In the genomic region with DNA sequence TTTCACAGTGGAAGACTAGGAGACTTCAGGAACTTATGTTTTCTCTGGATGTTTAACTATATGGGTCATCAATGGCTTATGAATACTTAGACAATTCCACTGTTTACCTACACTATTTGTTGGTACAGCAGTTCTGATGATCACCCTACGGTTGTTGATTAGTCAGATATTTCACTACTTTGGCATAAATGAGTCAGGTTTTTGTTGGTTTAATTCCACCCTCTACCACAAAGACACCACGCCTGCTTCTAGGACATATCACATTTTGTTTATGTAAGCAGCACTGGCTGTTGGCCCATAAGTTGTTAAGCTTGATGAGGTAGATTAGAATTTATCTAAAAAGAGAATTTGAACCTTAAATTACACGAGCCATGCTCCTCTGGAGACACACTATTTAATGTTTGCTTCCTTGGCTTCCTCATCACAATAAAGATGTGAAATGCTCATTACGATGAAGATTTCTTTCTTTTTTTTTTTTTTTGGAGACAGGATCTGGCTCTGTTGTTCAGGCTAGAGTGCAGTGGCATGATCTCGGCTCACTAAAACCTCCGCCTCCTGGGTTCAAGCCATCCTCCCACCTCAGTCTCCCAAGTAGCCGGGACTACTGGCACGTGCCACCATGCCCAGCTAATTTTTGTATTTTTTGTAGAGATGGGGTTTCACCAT, we compare ENCODE assay signal across 12 cellular contexts. TPM values are rescaled to one million over a fixed set of nuclear protein-coding genes. Genes with fewer than 3 reads are reported as not detected.
DNase-seq lines count a peak whose midpoint lies in the region; ATAC-seq and TF ChIP-seq lines count a peak whose summit lies in the region.
"Had no signal": no experiment of that assay in that cellular context is flagged by ENCODE, and none has a peak within 500 bp of the region (broad histone marks: within the 10 kb centered on the region; RNA-seq: fewer than 3 reads in every experiment).

No MANE protein-coding gene starts in this region.

- CTCF ChIA-PET in MCF 10A (lab: Yijun Ruan, JAX) = interaction anchor here (0.6 to 2.8 kb wide), 5 partner anchors 15 to 408 kb away, joined by 3 to 23 read pairs (median 4); no protein-coding TSS in a partner anchor

- H3K4me3 Mint-ChIP-seq in MCF 10A (ENCODE audit: unreplicated experiment) = peak overlapping the region; percentile 37
- H3K4me3 Mint-ChIP-seq in dendritic cell treated with granulocyte-macrophage colony-stimulating factor and Interleukin-4, amounts not matched to agents 40 ng/mL and 50 ng/mL, for 4 days = no peak overlapping the region
- H3K4me3 Mint-ChIP-seq in type B pancreatic cell = peak overlapping the region; percentile 10
- H3K4me3 Mint-ChIP-seq: activated naive CD4-positive, alpha-beta T cell treated with anti-CD3 and anti-CD28 coated beads, Interleukin-2, amount 50 U/mL, for 24 hours had no signal

- intact Hi-C loops in MCF 10A (cut with micrococcal nuclease) = no loop called here
- intact Hi-C loops in breast epithelium (cut with DNase I; ENCODE audit: low total_unique reads) = no loop called here
- intact Hi-C loops in dendritic cell treated with granulocyte-macrophage colony-stimulating factor and Interleukin-4, amounts not matched to agents 40 ng/mL and 50 ng/mL, for 4 days (cut with micrococcal nuclease) = no loop called here
- intact Hi-C loops in aorta (cut with DNase I) = no loop called here

- H3K4me1 ChIP-seq in breast epithelium = peaks cover 0 to 4% of the 10 kb centered on the region in 2 donors
- H3K4me1 ChIP-seq in aorta (ENCODE audit: control insufficient read depth in 1 of 2, insufficient read depth in 2 of 2, low read length in 2 of 2) = peaks cover 0 to 3% of the 10 kb centered on the region in 2 donors

- H3K9me3 ChIP-seq in breast epithelium = no peaks in the 10 kb centered on the region
- no peaks in the 10 kb centered on the region for H3K9me3 ChIP-seq in aorta (ENCODE audit: control insufficient read depth, low read length)

- H3K4me3 ChIP-seq in breast epithelium (no peak overlapping the region), aorta (ENCODE audit: low read length in 2 of 2) (no peak overlapping the region)
- H3K4me3 ChIP-seq: skin epidermis had no signal

- DNase-seq in MCF 10A (ENCODE audit: unreplicated experiment) (peak; percentile 80), breast epithelium (ENCODE audit: low spot score in 2 of 2) (no peak), RPMI7951 (ENCODE audit: low read depth) (peak; percentile 16), type B pancreatic cell (ENCODE audit: extremely low spot score, unreplicated experiment) (no peak), dedifferentiated amniotic fluid mesenchymal stem cell (ENCODE audit: extremely low spot score) (no peak), NCI-H526 treated with DMSO at 0.1 percent for 48 hours (lab: John Stamatoyannopoulos, UW) (no peak), aorta (no peak)
- DNase-seq: naive thymus-derived CD8-positive, alpha-beta T cell; NCI-H1092 treated with DMSO at 0.1 percent for 48 hours had no signal

- no peaks in the 10 kb centered on the region for H3K36me3 ChIP-seq in breast epithelium
- H3K36me3 ChIP-seq in aorta (ENCODE audit: control insufficient read depth in 1 of 2, insufficient read depth in 2 of 2, low read length in 1 of 2) = peaks cover 0 to 4% of the 10 kb centered on the region in 2 donors

- H3K27ac ChIP-seq in breast epithelium = no peak overlapping the region
- no peak overlapping the region for H3K27ac ChIP-seq in aorta (ENCODE audit: low read depth in 1 of 2, low read length in 2 of 2)

- POLR2A ChIA-PET in MCF 10A (lab: Yijun Ruan, JAX) = interaction anchor here (0.7 to 2.1 kb wide), 6 partner anchors 9 to 516 kb away, joined by 3 to 9 read pairs (median 3); a partner anchor contains a TSS

- no peak for TF ChIP-seq POLR2A in breast epithelium (IDR thresholded peaks at IDR 0.05)

- no peaks in the 10 kb centered on the region for H3K27me3 ChIP-seq in breast epithelium
- H3K27me3 ChIP-seq in aorta (ENCODE audit: control insufficient read depth in 1 of 2, insufficient read depth in 2 of 2, low read length in 1 of 2) = no peaks in the 10 kb centered on the region

- H3K9me3 Mint-ChIP-seq in MCF 10A (ENCODE audit: unreplicated experiment) (no peaks in the 10 kb centered on the region), type B pancreatic cell (no peaks in the 10 kb centered on the region)
- no peaks in the 10 kb centered on the region for H3K9me3 Mint-ChIP-seq in dendritic cell treated with granulocyte-macrophage colony-stimulating factor and Interleukin-4, amounts not matched to agents 40 ng/mL and 50 ng/mL, for 4 days
- H3K9me3 Mint-ChIP-seq: activated naive CD4-positive, alpha-beta T cell treated with anti-CD3 and anti-CD28 coated beads, Interleukin-2, amount 50 U/mL, for 24 hours; naive thymus-derived CD8-positive, alpha-beta T cell had no signal

- H3K4me1 Mint-ChIP-seq in MCF 10A (ENCODE audit: insufficient read depth, unreplicated experiment) = peaks cover 42% of the 10 kb centered on the region
- H3K4me1 Mint-ChIP-seq in dendritic cell treated with granulocyte-macrophage colony-stimulating factor and Interleukin-4, amounts not matched to agents 40 ng/mL and 50 ng/mL, for 4 days (ENCODE audit: low read depth) = peaks cover 65% of the 10 kb centered on the region
- H3K4me1 Mint-ChIP-seq in type B pancreatic cell (ENCODE audit: unreplicated experiment) = peaks cover 21% of the 10 kb centered on the region

- TF ChIP-seq CTCF in MCF 10A (IDR thresholded peaks at IDR 0.05; ENCODE audit: unreplicated experiment) = no peak
- no peak for TF ChIP-seq CTCF in breast epithelium (IDR thresholded peaks at IDR 0.05)
- TF ChIP-seq CTCF in type B pancreatic cell (conservative IDR thresholded peaks at IDR 0.05) = no peak

- no TSS peak for BruUV-seq in MCF 10A (replicated peaks; lab: Mats Ljungman, UMichigan)

- ATAC-seq in aorta (ENCODE audit: low FRiP score) = no peak
- ATAC-seq: naive thymus-derived CD8-positive, alpha-beta T cell had no signal

- H3K27ac Mint-ChIP-seq in MCF 10A (ENCODE audit: low read depth, unreplicated experiment) = peak overlapping the region; percentile 84
- H3K27ac Mint-ChIP-seq in dendritic cell treated with granulocyte-macrophage colony-stimulating factor and Interleukin-4, amounts not matched to agents 40 ng/mL and 50 ng/mL, for 4 days = peak overlapping the region; percentile 76
- H3K27ac Mint-ChIP-seq in type B pancreatic cell = peak overlapping the region; percentile 12
- H3K27ac Mint-ChIP-seq: activated naive CD4-positive, alpha-beta T cell treated with anti-CD3 and anti-CD28 coated beads, Interleukin-2, amount 50 U/mL, for 24 hours had no signal

- H3K36me3 Mint-ChIP-seq in MCF 10A (ENCODE audit: insufficient read depth, unreplicated experiment) = peaks cover 53% of the 10 kb centered on the region
- peaks cover 59% of the 10 kb centered on the region for H3K36me3 Mint-ChIP-seq in dendritic cell treated with granulocyte-macrophage colony-stimulating factor and Interleukin-4, amounts not matched to agents 40 ng/mL and 50 ng/mL, for 4 days (ENCODE audit: low read depth)
- H3K36me3 Mint-ChIP-seq in type B pancreatic cell = peaks cover 32% of the 10 kb centered on the region

- 76 to 78% methylated on average over 8 of the region's 8 CpGs for WGBS in aorta, 2 donors

- H3K27me3 Mint-ChIP-seq in MCF 10A (ENCODE audit: insufficient read depth, unreplicated experiment) (no peaks in the 10 kb centered on the region), type B pancreatic cell (no peaks in the 10 kb centered on the region)
- H3K27me3 Mint-ChIP-seq in dendritic cell treated with granulocyte-macrophage colony-stimulating factor and Interleukin-4, amounts not matched to agents 40 ng/mL and 50 ng/mL, for 4 days = no peaks in the 10 kb centered on the region
- H3K27me3 Mint-ChIP-seq: activated naive CD4-positive, alpha-beta T cell treated with anti-CD3 and anti-CD28 coated beads, Interleukin-2, amount 50 U/mL, for 24 hours; naive thymus-derived CD8-positive, alpha-beta T cell had no signal

RNA-seq across cellular contexts. Expression of a gene that starts 4.3 kb away (rescaled TPM):
- total RNA-seq in MCF 10A (2022) (44.7 and 44.9 TPM in 2 replicates), breast epithelium (10 to 100 TPM; 49.2 to 70.4 (median 56.7) TPM), type B pancreatic cell (ENCODE audit: low replicate concordance) (66.7 and 90.0 TPM in 2 replicates), aorta (10 to 100 TPM; 33.5 to 39.0 TPM)
- total RNA-seq in RPMI7951 (2014; rRNA removed; shearing (Covaris generic)) = 62.0 and 68.1 TPM in 2 replicates
- 10 to 100 TPM; 42.7 to 55.0 TPM for polyA plus RNA-seq in aorta

RNA-seq across cellular contexts. Expression of a gene that starts 6.2 kb away (rescaled TPM):
- total RNA-seq in MCF 10A (2022) = 14.2 and 16.2 TPM in 2 replicates
- 10 to 100 TPM; 13.9 to 33.5 (median 31.5) TPM for total RNA-seq in breast epithelium
- total RNA-seq in RPMI7951 (2014; rRNA removed; shearing (Covaris generic)) = 13.5 and 15.4 TPM in 2 replicates
- 14.7 and 29.1 TPM in 2 replicates for total RNA-seq in type B pancreatic cell (ENCODE audit: low replicate concordance)
- 10 to 100 TPM; 13.0 to 26.2 TPM for total RNA-seq in aorta
- 10 to 100 TPM in 1 of 2 donors, 1 to 10 TPM in 1; 4.4 to 12.7 TPM for polyA plus RNA-seq in aorta

RNA-seq across cellular contexts. Expression of a gene that starts 37.9 kb away (rescaled TPM):
- total RNA-seq in MCF 10A (2022) (50.2 and 55.5 TPM in 2 replicates), breast epithelium (10 to 100 TPM; 36.4 to 43.3 (median 40.5) TPM), type B pancreatic cell (ENCODE audit: low replicate concordance) (59.1 and 62.0 TPM in 2 replicates), aorta (10 to 100 TPM; 48.8 to 66.8 TPM)
- 19.6 and 29.9 TPM in 2 replicates for total RNA-seq in RPMI7951 (2014; rRNA removed; shearing (Covaris generic))
- 10 to 100 TPM; 31.4 to 32.8 TPM for polyA plus RNA-seq in aorta

Comparison
In these comparisons a context has a peak if more than half of its experiments do, and no peak if none do; other contexts are left out.
1. DNase-seq: peak in MCF 10A (single experiment) and RPMI7951 (single experiment); none in breast epithelium (0 of 2), type B pancreatic cell (single experiment), dedifferentiated amniotic fluid mesenchymal stem cell (single experiment), NCI-H526 treated with DMSO at 0.1 percent for 48 hours (single experiment) and aorta (0 of 2).
2. H3K27ac Mint-ChIP-seq: peak in every context shown above with its lines; median percentile 84 in MCF 10A; 76 in dendritic cell treated with granulocyte-macrophage colony-stimulating factor and Interleukin-4, amounts not matched to agents 40 ng/mL and 50 ng/mL, for 4 days; 12 in type B pancreatic cell.